8 cellular contexts compared by ENCODE assay signal in the genomic region with DNA sequence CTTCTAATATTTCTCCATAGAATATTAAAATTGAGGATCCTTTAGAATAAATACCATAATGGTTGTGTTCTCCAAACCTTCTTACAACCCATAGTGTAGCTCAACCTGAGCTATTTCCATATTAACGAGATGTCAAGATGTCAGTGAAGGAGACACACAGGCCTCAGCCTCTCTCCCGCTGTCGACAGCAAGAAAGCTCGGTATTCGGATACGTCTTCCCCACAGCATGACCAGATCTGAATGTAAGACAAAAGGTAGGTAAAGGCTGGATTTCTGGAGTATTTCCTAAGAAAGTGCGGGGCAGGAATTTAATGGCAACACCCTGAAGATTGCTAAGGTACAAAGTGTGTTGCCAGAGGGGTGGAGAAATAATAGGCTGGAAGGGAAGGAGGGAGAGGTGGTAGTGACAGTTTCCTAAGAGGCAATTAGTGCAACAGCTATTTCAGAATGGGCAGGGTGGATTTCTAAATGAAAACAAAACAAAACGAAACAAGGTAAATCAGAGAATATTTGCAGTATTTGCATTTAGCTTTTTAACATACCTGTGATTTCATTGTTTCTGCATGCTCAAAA. TPM values are rescaled to one million over a fixed set of nuclear protein-coding genes. Genes with fewer than 3 reads are reported as not detected.
DNase-seq lines count a peak whose midpoint lies in the region; ATAC-seq, FAIRE-seq and TF ChIP-seq lines count a peak whose summit lies in the region.

No MANE protein-coding gene starts in this region.

- H4K20me1 ChIP-seq in BLaER1 treated with 17β-estradiol and CSF1 and Interleukin-3, amounts not matched to agents 10 nM and 100 nM: peaks cover 0 to 64% (median 52%) of the 10 kb centered on the region in 11 experiments; a peak in 18 of 22 replicates
- H4K20me1 ChIP-seq in neural cell (ENCODE audit: insufficient read depth): no peaks in the 10 kb centered on the region

- H3K79me2 ChIP-seq in neural cell (replicated peaks; ENCODE audit: insufficient read depth, low read length): peaks cover 47% of the 10 kb centered on the region

- H3K9ac ChIP-seq in BLaER1 treated with 17β-estradiol and CSF1 and Interleukin-3, amounts not matched to agents 10 nM and 100 nM: peak overlapping the region; percentile 92 to 99 (median 98); a peak in 21 of 22 replicates
- H3K9ac ChIP-seq in neural cell (ENCODE audit: low read length): peak overlapping the region; percentile 91

- H3K9me3 ChIP-seq in BLaER1 treated with 17β-estradiol and CSF1 and Interleukin-3, amounts not matched to agents 10 nM and 100 nM (replicated peaks in 1 of 11): peaks cover 0 to 13% (median 4%) of the 10 kb centered on the region in 11 experiments; a peak in 9 of 22 replicates
- H3K9me3 ChIP-seq in neural cell (ENCODE audit: low read length): no peaks in the 10 kb centered on the region

- H3K4me2 ChIP-seq in BLaER1 treated with 17β-estradiol and CSF1 and Interleukin-3, amounts not matched to agents 10 nM and 100 nM: peak overlapping the region; percentile 77 to 97 (median 93)
- peak overlapping the region; percentile 86 for H3K4me2 ChIP-seq in neural cell (ENCODE audit: low read length)

- DNase-seq in Jurkat, Clone E6-1 (ENCODE audit: low read depth, low spot score): no peak
- no peak for DNase-seq in choroid plexus epithelial cell (ENCODE audit: low read depth)
- DNase-seq in NCI-H2081 treated with DMSO at 0.1 percent for 48 hours (lab: John Stamatoyannopoulos, UW): no peak
- DNase-seq in H54 (ENCODE audit: insufficient read length, low spot score): no peak

- TF ChIP-seq CTCF in choroid plexus epithelial cell (conservative IDR thresholded peaks at IDR 0.05; ENCODE audit: low read depth, low read length) (no peak), neural cell (IDR thresholded peaks at IDR 0.05; ENCODE audit: poor library complexity, severe bottlenecking) (no peak)

- H3K9me2 ChIP-seq in neural cell (ENCODE audit: insufficient read depth, low read length): no peaks in the 10 kb centered on the region

- H3K36me3 ChIP-seq in BLaER1 treated with 17β-estradiol and CSF1 and Interleukin-3, amounts not matched to agents 10 nM and 100 nM: peaks cover 0 to 51% (median 40%) of the 10 kb centered on the region in 11 experiments; a peak in 17 of 22 replicates
- no peaks in the 10 kb centered on the region for H3K36me3 ChIP-seq in neural cell (ENCODE audit: insufficient read depth, low read length)

- TF ChIP-seq POLR2A in H54 (IDR thresholded peaks at IDR 0.05; ENCODE audit: low read depth, low read length): no peak

- H3K4me3 ChIP-seq in BLaER1 treated with 17β-estradiol and CSF1 and Interleukin-3, amounts not matched to agents 10 nM and 100 nM: peak overlapping the region; percentile 92 to 100 (median 94)
- peak overlapping the region; percentile 90 for H3K4me3 ChIP-seq in Jurkat, Clone E6-1 (ENCODE audit: low read length)
- peak overlapping the region; percentile 86 for H3K4me3 ChIP-seq in choroid plexus epithelial cell (ENCODE audit: low read depth, low read length)
- peak overlapping the region; percentile 88 for H3K4me3 ChIP-seq in neural cell (ENCODE audit: low read length)

- H3K4me1 ChIP-seq in BLaER1 treated with 17β-estradiol and CSF1 and Interleukin-3, amounts not matched to agents 10 nM and 100 nM: peaks cover 32 to 59% (median 40%) of the 10 kb centered on the region in 10 experiments

- no peaks in the 10 kb centered on the region for H3K27me3 ChIP-seq in BLaER1 treated with 17β-estradiol and CSF1 and Interleukin-3, amounts not matched to agents 10 nM and 100 nM
- no peaks in the 10 kb centered on the region for H3K27me3 ChIP-seq in neural cell (ENCODE audit: insufficient read depth, low read depth, low read length)

- ATAC-seq in HG03460 (IDR thresholded peaks at IDR 0.05; ENCODE audit: unreplicated experiment) (no peak), HG03025 (IDR thresholded peaks at IDR 0.05; ENCODE audit: low FRiP score, unreplicated experiment) (no peak)

- H2AFZ ChIP-seq in neural cell (ENCODE audit: low read depth, low read length): no peak overlapping the region

- peak; percentile 61 for TF ChIP-seq EP300 in neural cell (conservative IDR thresholded peaks at IDR 0.05; ENCODE audit: poor library complexity, severe bottlenecking)

- peak overlapping the region in 9 of 11 experiments; percentile 91 to 99 (median 97); a peak in 16 of 22 replicates for H3K27ac ChIP-seq in BLaER1 treated with 17β-estradiol and CSF1 and Interleukin-3, amounts not matched to agents 10 nM and 100 nM
- H3K27ac ChIP-seq in neural cell (ENCODE audit: low read length): peak overlapping the region; percentile 85

- TF ChIP-seq RAD21 in neural cell (conservative IDR thresholded peaks at IDR 0.05): no peak

- no peak for FAIRE-seq in H54 (lab: Jason Lieb, UNC)

- no peaks in the 10 kb centered on the region for H3F3A ChIP-seq in neural cell (ENCODE audit: insufficient read depth, low read length, poor library complexity, severe bottlenecking)

TF ChIP-seq in neural cell, 6 proteins besides CTCF, POLR2A, EP300 and RAD21:
- TF ChIP-seq MXI1 (conservative IDR thresholded peaks at IDR 0.05; ENCODE audit: poor library complexity, severe bottlenecking): no peak
- no peak for TF ChIP-seq SMC3 (conservative IDR thresholded peaks at IDR 0.05; ENCODE audit: poor library complexity)
- TF ChIP-seq TAF1 (IDR thresholded peaks at IDR 0.05; ENCODE audit: low read depth): no peak
- peak; percentile 65 for TF ChIP-seq POLR2AphosphoS5 (IDR thresholded peaks at IDR 0.05)
- TF ChIP-seq, protein P1, sequence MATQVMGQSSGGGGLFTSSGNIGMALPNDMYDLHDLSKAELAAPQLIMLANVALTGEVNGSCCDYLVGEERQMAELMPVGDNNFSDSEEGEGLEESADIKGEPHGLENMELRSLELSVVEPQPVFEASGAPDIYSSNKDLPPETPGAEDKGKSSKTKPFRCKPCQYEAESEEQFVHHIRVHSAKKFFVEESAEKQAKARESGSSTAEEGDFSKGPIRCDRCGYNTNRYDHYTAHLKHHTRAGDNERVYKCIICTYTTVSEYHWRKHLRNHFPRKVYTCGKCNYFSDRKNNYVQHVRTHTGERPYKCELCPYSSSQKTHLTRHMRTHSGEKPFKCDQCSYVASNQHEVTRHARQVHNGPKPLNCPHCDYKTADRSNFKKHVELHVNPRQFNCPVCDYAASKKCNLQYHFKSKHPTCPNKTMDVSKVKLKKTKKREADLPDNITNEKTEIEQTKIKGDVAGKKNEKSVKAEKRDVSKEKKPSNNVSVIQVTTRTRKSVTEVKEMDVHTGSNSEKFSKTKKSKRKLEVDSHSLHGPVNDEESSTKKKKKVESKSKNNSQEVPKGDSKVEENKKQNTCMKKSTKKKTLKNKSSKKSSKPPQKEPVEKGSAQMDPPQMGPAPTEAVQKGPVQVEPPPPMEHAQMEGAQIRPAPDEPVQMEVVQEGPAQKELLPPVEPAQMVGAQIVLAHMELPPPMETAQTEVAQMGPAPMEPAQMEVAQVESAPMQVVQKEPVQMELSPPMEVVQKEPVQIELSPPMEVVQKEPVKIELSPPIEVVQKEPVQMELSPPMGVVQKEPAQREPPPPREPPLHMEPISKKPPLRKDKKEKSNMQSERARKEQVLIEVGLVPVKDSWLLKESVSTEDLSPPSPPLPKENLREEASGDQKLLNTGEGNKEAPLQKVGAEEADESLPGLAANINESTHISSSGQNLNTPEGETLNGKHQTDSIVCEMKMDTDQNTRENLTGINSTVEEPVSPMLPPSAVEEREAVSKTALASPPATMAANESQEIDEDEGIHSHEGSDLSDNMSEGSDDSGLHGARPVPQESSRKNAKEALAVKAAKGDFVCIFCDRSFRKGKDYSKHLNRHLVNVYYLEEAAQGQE (IDR thresholded peaks at IDR 0.05; ENCODE audit: borderline replicate concordance): peak; percentile 29
TF ChIP-seq in neural cell: peak in this region for 2.

RNA-seq across cellular contexts. Expression of a gene that starts 1.7 kb away (rescaled TPM):
- polyA plus RNA-seq in Jurkat, Clone E6-1 (2012; ENCODE audit: insufficient read depth, insufficient read length): 48.7 TPM
- 78.0 and 86.1 TPM in 2 replicates for polyA plus RNA-seq in neural cell
- 88.9 and 92.1 TPM in 2 replicates for polyA minus RNA-seq in neural cell

RNA-seq across cellular contexts. Expression of a gene that starts 11.1 kb away (rescaled TPM):
- not detected for polyA plus RNA-seq in Jurkat, Clone E6-1 (2012; ENCODE audit: insufficient read depth, insufficient read length)
- 5.6 and 6.7 TPM in 2 replicates for polyA plus RNA-seq in neural cell
- polyA minus RNA-seq in neural cell: 7.8 and 9.3 TPM in 2 replicates
